Comparison of ENCODE assay signal across 8 cellular contexts in genomic region chr2:206443735-206444527, GRCh38. TPM values are rescaled to one million over a fixed set of nuclear protein-coding genes. Genes with fewer than 3 reads are reported as not detected.
DNase-seq lines count a peak whose midpoint lies in the region; ATAC-seq and TF ChIP-seq lines count a peak whose summit lies in the region.

No MANE protein-coding gene starts in this region.

- H3K27ac ChIP-seq in osteoblast (ENCODE audit: low read depth, low read length) = no peak overlapping the region

- H3K36me3 Mint-ChIP-seq in IgD-negative memory B cell = peaks cover 1% of the 10 kb centered on the region

- H3K27me3 Mint-ChIP-seq in IgD-negative memory B cell = peaks cover 41% of the 10 kb centered on the region

- H3K27ac Mint-ChIP-seq in IgD-negative memory B cell = no peak overlapping the region

- peak overlapping the region; percentile 77 to 90 (median 82) for H3K4me3 Mint-ChIP-seq in IgD-negative memory B cell

- H3K27me3 ChIP-seq in osteoblast (ENCODE audit: insufficient read depth, low read length) = peaks cover 41% of the 10 kb centered on the region

- H2AFZ ChIP-seq in osteoblast (ENCODE audit: low read length) = peak overlapping the region; percentile 82

- peaks cover 5% of the 10 kb centered on the region for H3K4me1 ChIP-seq in osteoblast (ENCODE audit: insufficient read depth, low read length)

- ATAC-seq in GM19438 (IDR thresholded peaks at IDR 0.05; ENCODE audit: low read depth, unreplicated experiment) (peak; percentile 58), HG03457 (IDR thresholded peaks at IDR 0.05; ENCODE audit: unreplicated experiment) (no peak)

- no peak for TF ChIP-seq CTCF in osteoblast (IDR thresholded peaks at IDR 0.05; ENCODE audit: extremely low read depth, low read depth, low read length)

- H3K4me2 ChIP-seq in osteoblast (ENCODE audit: insufficient read depth, low read length) = peak overlapping the region; percentile 79

- no peaks in the 10 kb centered on the region for H3K9me3 Mint-ChIP-seq in IgD-negative memory B cell

- H3K36me3 ChIP-seq in osteoblast (ENCODE audit: insufficient read depth, low read length) = no peaks in the 10 kb centered on the region

- H4K20me1 ChIP-seq in osteoblast (ENCODE audit: insufficient read depth, low read length) = no peaks in the 10 kb centered on the region

- H3K4me3 ChIP-seq in osteoblast (ENCODE audit: insufficient read depth, low read length) = peak overlapping the region; percentile 66

- H3K9me3 ChIP-seq in osteoblast (ENCODE audit: low read depth, low read length) = no peaks in the 10 kb centered on the region

- peaks cover 4 to 12% (median 10%) of the 10 kb centered on the region in 3 donors for H3K4me1 Mint-ChIP-seq in IgD-negative memory B cell

- no peaks in the 10 kb centered on the region for H3K79me2 ChIP-seq in osteoblast (ENCODE audit: insufficient read depth, low read length)

- DNase-seq in DMS 273 (lab: John Stamatoyannopoulos, UW; ENCODE audit: unreplicated experiment) (peak; percentile 77), globus pallidus (ENCODE audit: low spot score) (peak; percentile 31), osteoblast (ENCODE audit: insufficient read length, low spot score, missing footprints) (peak; percentile 95), middle frontal gyrus (ENCODE audit: extremely low spot score, low spot score) (no peak)
- peak; percentile 26 to 50 for DNase-seq in activated T-cell treated with anti-CD3 and anti-CD28 coated beads, Interleukin-2, amount 50 U/mL, for 48 hours

RNA-seq across cellular contexts. Expression of gene ADAM23, which starts 0.6 kb away (rescaled TPM):
- polyA plus RNA-seq in IgD-negative memory B cell = not detected
- total RNA-seq in osteoblast = under 0.01 and 0.29 TPM in 2 replicates
